Comparison of ENCODE assay signal across 1 cellular context in the genomic region with DNA sequence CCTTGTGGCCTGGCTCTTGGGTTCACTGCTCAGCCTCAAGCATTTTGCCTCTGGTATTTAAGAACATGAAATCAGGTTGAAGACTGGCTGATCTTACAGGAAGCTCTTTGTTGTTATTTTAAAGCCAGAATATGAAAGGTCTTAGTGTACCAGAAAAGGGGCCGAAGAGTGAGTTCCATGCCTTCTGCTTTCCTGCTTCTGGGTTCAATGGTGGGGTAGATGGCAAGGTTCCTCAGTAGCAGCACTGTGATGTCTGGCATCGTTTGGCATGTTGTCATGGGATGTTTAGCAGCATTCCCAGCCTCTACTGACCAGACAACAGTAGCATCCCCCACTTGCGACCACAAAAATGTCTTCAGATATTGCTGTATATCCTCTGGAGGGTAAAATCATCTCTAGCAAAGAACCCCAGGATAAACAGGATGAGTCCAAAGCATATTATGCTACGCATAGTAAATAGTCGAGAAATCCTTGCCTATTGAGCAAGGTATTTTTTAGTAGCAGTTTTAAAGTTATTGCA.
TF ChIP-seq lines count a peak whose summit lies in the region.

No MANE protein-coding gene starts in this region.

TF ChIP-seq in GM23338, 12 proteins besides CTCF, POLR2A, EP300 and RAD21 (continued from another document):
- TF ChIP-seq, protein P1, sequence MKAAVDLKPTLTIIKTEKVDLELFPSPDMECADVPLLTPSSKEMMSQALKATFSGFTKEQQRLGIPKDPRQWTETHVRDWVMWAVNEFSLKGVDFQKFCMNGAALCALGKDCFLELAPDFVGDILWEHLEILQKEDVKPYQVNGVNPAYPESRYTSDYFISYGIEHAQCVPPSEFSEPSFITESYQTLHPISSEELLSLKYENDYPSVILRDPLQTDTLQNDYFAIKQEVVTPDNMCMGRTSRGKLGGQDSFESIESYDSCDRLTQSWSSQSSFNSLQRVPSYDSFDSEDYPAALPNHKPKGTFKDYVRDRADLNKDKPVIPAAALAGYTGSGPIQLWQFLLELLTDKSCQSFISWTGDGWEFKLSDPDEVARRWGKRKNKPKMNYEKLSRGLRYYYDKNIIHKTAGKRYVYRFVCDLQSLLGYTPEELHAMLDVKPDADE (IDR thresholded peaks at IDR 0.05) = no peak
- no peak for TF ChIP-seq NANOG (IDR thresholded peaks at IDR 0.05; ENCODE audit: borderline replicate concordance)
- TF ChIP-seq CREB1 (CRISPR knock-in tag; IDR thresholded peaks at IDR 0.05; ENCODE audit: low read depth) = no peak
- no peak for TF ChIP-seq POLR2AphosphoS5 (IDR thresholded peaks at IDR 0.05; ENCODE audit: low read depth)
- TF ChIP-seq ZNF114 (CRISPR knock-in tag; IDR thresholded peaks at IDR 0.05) = no peak
- no peak for TF ChIP-seq EZH2phosphoT487 (IDR thresholded peaks at IDR 0.05; ENCODE audit: unreplicated experiment)
- no peak for TF ChIP-seq ZNF331 (CRISPR knock-in tag; IDR thresholded peaks at IDR 0.05; ENCODE audit: low read depth)
- TF ChIP-seq STAT1 (IDR thresholded peaks at IDR 0.05; ENCODE audit: unreplicated experiment) = no peak
